ENCODE assay signal across 19 cellular contexts in the genomic region with DNA sequence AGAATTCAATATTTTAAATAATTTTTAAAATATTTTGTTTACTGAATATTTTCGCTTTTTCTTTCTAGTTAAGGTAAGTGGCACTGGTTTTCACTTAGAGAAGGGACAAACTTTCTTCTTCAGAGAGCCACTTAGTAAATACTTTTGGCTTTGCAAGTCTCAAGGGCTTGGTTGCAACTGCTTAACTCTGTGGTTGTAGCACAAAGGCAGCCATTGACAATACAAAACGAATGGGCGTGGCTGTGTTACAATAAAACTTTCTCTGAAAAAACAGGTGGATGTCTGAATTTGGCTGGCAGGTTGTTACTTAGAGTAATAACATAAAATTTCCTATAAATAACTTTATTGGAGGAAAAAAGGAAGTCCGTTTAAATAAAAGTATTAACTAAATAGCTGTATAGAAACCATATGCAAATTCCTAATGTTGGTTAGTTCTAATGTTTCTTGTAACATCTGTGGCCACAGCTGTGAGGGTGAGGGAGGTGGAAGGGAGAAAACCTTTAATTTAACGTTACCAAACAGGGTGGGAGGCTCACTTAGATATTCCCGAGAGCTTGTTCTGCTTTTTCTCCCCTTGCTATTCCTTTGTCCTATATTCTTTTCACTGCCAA.
DNase-seq lines count a peak whose midpoint lies in the region; ATAC-seq, FAIRE-seq and TF ChIP-seq lines count a peak whose summit lies in the region.
"Had no signal": no experiment of that assay in that cellular context is flagged by ENCODE, and none has a peak within 500 bp of the region (broad histone marks: within the 10 kb centered on the region; RNA-seq: fewer than 3 reads in every experiment).

No MANE protein-coding gene starts in this region.

- CTCF ChIA-PET in GM12878 (lab: Yijun Ruan, JAX): no interaction called here

- H3K27me3 ChIP-seq in GM12878 (replicated peaks in 1 of 2; ENCODE audit: control insufficient read depth in 2 of 2, insufficient read depth in 2 of 2, low read length in 1 of 2): no peaks in the 10 kb centered on the region; a peak in 2 of 4 replicates
- no peaks in the 10 kb centered on the region for H3K27me3 ChIP-seq in effector memory CD4-positive, alpha-beta T cell (replicated peaks; ENCODE audit: control insufficient read depth, insufficient read depth, low read length, poor library complexity, severe bottlenecking)
- H3K27me3 ChIP-seq: gastrocnemius medialis, vagina had no signal

- SMC1A ChIA-PET in GM12878 (lab: Charles Lee; ENCODE audit: uncharacterized antibody, unreplicated experiment): no interaction called here

- no peaks in the 10 kb centered on the region for H3K9me3 ChIP-seq in GM12878 (replicated peaks; ENCODE audit: control insufficient read depth, insufficient read depth, low read length)
- no peaks in the 10 kb centered on the region for H3K9me3 ChIP-seq in effector memory CD4-positive, alpha-beta T cell (ENCODE audit: control insufficient read depth, low read length)
- H3K9me3 ChIP-seq: gastrocnemius medialis, lower lobe of right lung, vagina had no signal

- TF ChIP-seq RAD21 in GM12878 (IDR thresholded peaks at IDR 0.05; ENCODE audit: insufficient read depth, low read depth, low read length): no peak

- no peaks in the 10 kb centered on the region for H3K79me2 ChIP-seq in GM12878 (ENCODE audit: control insufficient read depth, insufficient read depth, low read length)

- H2AFZ ChIP-seq in GM12878 (ENCODE audit: control insufficient read depth, low read depth, low read length): no peak overlapping the region

- POLR2A ChIA-PET in GM12878 (lab: Charles Lee): no interaction called here

- H3K9ac ChIP-seq in GM12878 (ENCODE audit: control insufficient read depth, insufficient read depth, low read length): no peak overlapping the region

- TF ChIP-seq POLR2A in GM12878 (IDR thresholded peaks at IDR 0.05; ENCODE audit: low read depth, low read length): no peak

- no peak overlapping the region for H3K4me3 ChIP-seq in GM12878
- no peak overlapping the region for H3K4me3 ChIP-seq in effector memory CD4-positive, alpha-beta T cell (ENCODE audit: insufficient read depth, low read depth, low read length, poor library complexity, severe bottlenecking)
- H3K4me3 ChIP-seq: gastrocnemius medialis, lower lobe of right lung, vagina had no signal

- RAD21 ChIA-PET in GM12878 (lab: Charles Lee; ENCODE audit: unreplicated experiment): no interaction called here

- H3K4me2 ChIP-seq in GM12878 (ENCODE audit: control insufficient read depth, insufficient read depth): peak overlapping the region; percentile 46; the same call in 1 of the 2 replicates

- in situ Hi-C loops in GM12878 (cut with MboI): no loop called here

- FAIRE-seq in GM12878 (lab: Jason Lieb, UNC): no peak
- FAIRE-seq: bronchial epithelial cell, H1 had no signal

- no peaks in the 10 kb centered on the region for H3K36me3 ChIP-seq in GM12878 (ENCODE audit: control insufficient read depth in 2 of 2, insufficient read depth in 2 of 2, low read length in 1 of 2)
- H3K36me3 ChIP-seq in effector memory CD4-positive, alpha-beta T cell (ENCODE audit: control insufficient read depth, insufficient read depth, low read length): no peaks in the 10 kb centered on the region
- H3K36me3 ChIP-seq: gastrocnemius medialis, lower lobe of right lung, vagina had no signal

- intact Hi-C loops in GM12878 (cut with micrococcal nuclease; ENCODE audit: unreplicated experiment): loop anchor here (5.0 to 10.0 kb wide), 2 partner anchors 243 to 300 kb away; no protein-coding TSS in a partner anchor

- DNase-seq in GM12878 (ENCODE audit: low read depth, low spot score) (no peak), substantia nigra (lab: John Stamatoyannopoulos, UW) (no peak)
- DNase-seq in effector memory CD4-positive, alpha-beta T cell: no peak
- DNase-seq: activated naive CD4-positive, alpha-beta T cell treated with anti-CD3 and anti-CD28 coated beads, Interleukin-2, amount 50 U/mL, for 16 hours; gastrocnemius medialis; IMR-90; lower lobe of right lung; NCI-H1092; NCI-H510A treated with DMSO at 0.1 percent for 48 hours; stimulated activated CD4-positive, alpha-beta T cell treated with anti-CD3 and anti-CD28 coated beads, Interleukin-4, amount 100 ng/mL, for 4 hours; T-helper 17 cell had no signal

- ATAC-seq in GM19035 (IDR thresholded peaks at IDR 0.05; ENCODE audit: unreplicated experiment): peak; percentile 77
- peak; percentile 74 for ATAC-seq in GM21619 (IDR thresholded peaks at IDR 0.05; ENCODE audit: unreplicated experiment)
- peak; percentile 77 for ATAC-seq in HG03342 (IDR thresholded peaks at IDR 0.05; ENCODE audit: unreplicated experiment)
- peak; percentile 44 for ATAC-seq in GM12878
- ATAC-seq in HG03039 (IDR thresholded peaks at IDR 0.05; ENCODE audit: unreplicated experiment): no peak
- ATAC-seq: gastrocnemius medialis; lower lobe of right lung; stimulated activated effector memory CD8-positive, alpha-beta T cell treated with anti-CD3 and anti-CD28 coated beads, Interleukin-12 subunit alpha, Interleukin-12 subunit beta, amount 100 ng/mL, for 72 hours; T-helper 17 cell had no signal

- no TSS peak for BruUV-seq in GM12878 (replicated peaks; lab: Mats Ljungman, UMichigan)

- TF ChIP-seq EP300 in GM12878 (IDR thresholded peaks at IDR 0.05; ENCODE audit: borderline replicate concordance in 1 of 2, control insufficient read depth in 1 of 2, low read depth in 2 of 2, low read length in 2 of 2): no peak

- 0 out of 2 replicates have a peak, but pooled peaks cover 3% of the 10 kb centered on the region for H3K4me1 ChIP-seq in GM12878 (ENCODE audit: control insufficient read depth, insufficient read depth, low read length)
- H3K4me1 ChIP-seq in effector memory CD4-positive, alpha-beta T cell (ENCODE audit: control insufficient read depth, insufficient read depth, low read length, poor library complexity, severe bottlenecking): no peaks in the 10 kb centered on the region
- H3K4me1 ChIP-seq: lower lobe of right lung, vagina had no signal

- 14% methylated on average over 6 of the region's 6 CpGs for WGBS in GM12878 (ENCODE audit: insufficient coverage, insufficient replicate concordance, low lambda C conversion rate, missing lambda C conversion rate)

- H3K27ac ChIP-seq in GM12878 (ENCODE audit: control insufficient read depth, insufficient read depth) (no peak overlapping the region), substantia nigra (ENCODE audit: low read depth, low read length, poor library complexity, severe bottlenecking) (no peak overlapping the region)
- H3K27ac ChIP-seq in effector memory CD4-positive, alpha-beta T cell (ENCODE audit: insufficient read depth, low read length, poor library complexity, severe bottlenecking): no peak overlapping the region
- H3K27ac ChIP-seq: gastrocnemius medialis, lower lobe of right lung, vagina had no signal

- H4K20me1 ChIP-seq in GM12878 (ENCODE audit: control insufficient read depth, insufficient read depth): no peaks in the 10 kb centered on the region

- TF ChIP-seq CTCF in GM12878 (IDR thresholded peaks at IDR 0.05 in 2 of 3, conservative IDR thresholded peaks at IDR 0.05 in 1 of 3; ENCODE audit: control insufficient read depth in 2 of 3, extremely low read depth in 1 of 3, insufficient read depth in 1 of 3, low read depth in 3 of 3, low read length in 3 of 3): no peak

TF ChIP-seq in GM12878, 131 proteins besides CTCF, POLR2A, EP300 and RAD21:
- TF ChIP-seq, protein P1, sequence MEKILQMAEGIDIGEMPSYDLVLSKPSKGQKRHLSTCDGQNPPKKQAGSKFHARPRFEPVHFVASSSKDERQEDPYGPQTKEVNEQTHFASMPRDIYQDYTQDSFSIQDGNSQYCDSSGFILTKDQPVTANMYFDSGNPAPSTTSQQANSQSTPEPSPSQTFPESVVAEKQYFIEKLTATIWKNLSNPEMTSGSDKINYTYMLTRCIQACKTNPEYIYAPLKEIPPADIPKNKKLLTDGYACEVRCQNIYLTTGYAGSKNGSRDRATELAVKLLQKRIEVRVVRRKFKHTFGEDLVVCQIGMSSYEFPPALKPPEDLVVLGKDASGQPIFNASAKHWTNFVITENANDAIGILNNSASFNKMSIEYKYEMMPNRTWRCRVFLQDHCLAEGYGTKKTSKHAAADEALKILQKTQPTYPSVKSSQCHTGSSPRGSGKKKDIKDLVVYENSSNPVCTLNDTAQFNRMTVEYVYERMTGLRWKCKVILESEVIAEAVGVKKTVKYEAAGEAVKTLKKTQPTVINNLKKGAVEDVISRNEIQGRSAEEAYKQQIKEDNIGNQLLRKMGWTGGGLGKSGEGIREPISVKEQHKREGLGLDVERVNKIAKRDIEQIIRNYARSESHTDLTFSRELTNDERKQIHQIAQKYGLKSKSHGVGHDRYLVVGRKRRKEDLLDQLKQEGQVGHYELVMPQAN (conservative IDR thresholded peaks at IDR 0.05): no peak
- TF ChIP-seq RELA (IDR thresholded peaks at IDR 0.05; ENCODE audit: borderline replicate concordance, partially characterized antibody) (no peak), CBX3 (IDR thresholded peaks at IDR 0.05; ENCODE audit: borderline replicate concordance, low read depth) (no peak), USF1 (IDR thresholded peaks at IDR 0.05; ENCODE audit: borderline replicate concordance, extremely low read length, insufficient read depth, low read depth, low read length) (no peak), NFIC (IDR thresholded peaks at IDR 0.05; ENCODE audit: low read depth, low read length) (no peak), EED (IDR thresholded peaks at IDR 0.05; ENCODE audit: low read depth) (no peak), RUNX3 (IDR thresholded peaks at IDR 0.05; ENCODE audit: low read length) (peak; percentile 20; the same call in 1 of the 2 replicates), NR2C1 (IDR thresholded peaks at IDR 0.05) (no peak), KAT2A (conservative IDR thresholded peaks at IDR 0.05; ENCODE audit: control insufficient read depth, low read depth, low read length) (no peak), HDGF (IDR thresholded peaks at IDR 0.05) (no peak), POU2F2 (IDR thresholded peaks at IDR 0.05; ENCODE audit: borderline replicate concordance, low read depth, low read length) (peak; percentile 66; the same call in 1 of the 3 replicates), CBX5 (IDR thresholded peaks at IDR 0.05; ENCODE audit: low read depth) (no peak), TBL1XR1 (IDR thresholded peaks at IDR 0.05; ENCODE audit: low read depth, low read length) (no peak)
TF ChIP-seq in GM12878: peak in this region for 2.
